9 cellular contexts compared by ENCODE assay signal in the genomic region with DNA sequence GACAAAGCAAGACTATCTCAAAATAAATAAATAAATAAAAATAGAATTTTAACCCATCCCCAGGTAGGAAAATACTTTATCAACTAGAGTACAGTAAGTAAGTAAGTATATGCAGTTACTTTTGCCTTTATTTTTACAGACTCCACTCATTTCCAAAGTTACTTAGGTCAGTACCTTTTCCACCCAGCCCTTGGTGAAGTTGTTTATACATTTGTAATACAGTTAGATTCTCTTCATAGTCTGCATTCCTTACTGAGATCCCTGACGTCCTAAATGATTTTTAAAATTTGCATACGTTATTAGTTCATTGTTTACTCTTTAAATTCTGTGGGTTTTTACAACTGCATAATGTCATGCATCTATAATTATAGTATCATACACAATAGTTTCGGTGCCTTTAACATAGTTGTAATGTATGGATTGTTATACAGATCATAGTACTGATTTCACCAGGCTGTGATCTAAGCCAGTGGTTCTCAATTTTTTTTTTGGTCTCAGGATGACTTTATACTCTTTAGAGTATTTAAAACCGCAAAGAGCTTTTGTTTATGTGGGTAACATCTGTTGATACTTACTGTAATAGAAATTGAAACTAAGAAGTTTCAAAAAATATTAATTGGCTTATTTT. TPM values are rescaled to one million over a fixed set of nuclear protein-coding genes. Genes with fewer than 3 reads are reported as not detected.
DNase-seq lines count a peak whose midpoint lies in the region; ATAC-seq and TF ChIP-seq lines count a peak whose summit lies in the region.
"Had no signal": no experiment of that assay in that cellular context is flagged by ENCODE, and none has a peak within 500 bp of the region (broad histone marks: within the 10 kb centered on the region; RNA-seq: fewer than 3 reads in every experiment).

No MANE protein-coding gene starts in this region.

- WGBS in heart right ventricle, 2 donors = 72 to 78% methylated on average over 4 of the region's 4 CpGs

- no peaks in the 10 kb centered on the region for H3K9me3 Mint-ChIP-seq in activated T-helper 17 cell treated with anti-CD3 and anti-CD28 coated beads, Interleukin-2, amount 50 U/mL, for 72 hours

- intact Hi-C loops in heart right ventricle (cut with DNase I) = no loop called here
- intact Hi-C loops in gastrocnemius medialis (cut with DNase I; ENCODE audit: low total_unique reads) = no loop called here

- H3K27me3 ChIP-seq in heart right ventricle (no peaks in the 10 kb centered on the region), gastrocnemius medialis (no peaks in the 10 kb centered on the region)

- peaks cover 33% of the 10 kb centered on the region for H3K36me3 Mint-ChIP-seq in activated T-helper 17 cell treated with anti-CD3 and anti-CD28 coated beads, Interleukin-2, amount 50 U/mL, for 72 hours (ENCODE audit: low read depth)

- no peak for TF ChIP-seq POLR2A in gastrocnemius medialis (IDR thresholded peaks at IDR 0.05)

- no peaks in the 10 kb centered on the region for H3K9me3 ChIP-seq in heart right ventricle
- H3K9me3 ChIP-seq in gastrocnemius medialis = no peaks in the 10 kb centered on the region

- H3K27me3 Mint-ChIP-seq in activated T-helper 17 cell treated with anti-CD3 and anti-CD28 coated beads, Interleukin-2, amount 50 U/mL, for 72 hours = no peaks in the 10 kb centered on the region

- in situ Hi-C loops in gastrocnemius medialis (cut with MboI; ENCODE audit: low sequenced_read_pairs in 4 of 4) = no loop called here

- H3K4me1 ChIP-seq in heart right ventricle (peaks cover 0 to 21% (median 0%) of the 10 kb centered on the region in 9 donors), gastrocnemius medialis (no peaks in the 10 kb centered on the region)

- H3K4me3 Mint-ChIP-seq in activated T-helper 17 cell treated with anti-CD3 and anti-CD28 coated beads, Interleukin-2, amount 50 U/mL, for 72 hours = peak overlapping the region; percentile 60

- H3K27ac ChIP-seq in heart right ventricle = peak overlapping the region in 1 of 10 donors; percentile 29
- H3K27ac ChIP-seq in gastrocnemius medialis = no peak overlapping the region

- H3K27ac Mint-ChIP-seq in activated T-helper 17 cell treated with anti-CD3 and anti-CD28 coated beads, Interleukin-2, amount 50 U/mL, for 72 hours = peak overlapping the region; percentile 85

- peaks cover 31% of the 10 kb centered on the region for H3K4me1 Mint-ChIP-seq in activated T-helper 17 cell treated with anti-CD3 and anti-CD28 coated beads, Interleukin-2, amount 50 U/mL, for 72 hours

- peak; percentile 80 for ATAC-seq in GM19023 (IDR thresholded peaks at IDR 0.05; ENCODE audit: unreplicated experiment)
- ATAC-seq in HG03045 (IDR thresholded peaks at IDR 0.05; ENCODE audit: unreplicated experiment) = peak; percentile 81
- ATAC-seq in activated T-helper 17 cell treated with anti-CD3 and anti-CD28 coated beads, Interleukin-2, amount 50 U/mL, for 72 hours (replicated peaks) = peak; percentile 95
- no peak for ATAC-seq in heart right ventricle
- no peak for ATAC-seq in gastrocnemius medialis

- H3K36me3 ChIP-seq in heart right ventricle = peaks cover 0 to 30% (median 0%) of the 10 kb centered on the region in 9 donors
- H3K36me3 ChIP-seq in gastrocnemius medialis = peaks cover 0 to 5% of the 10 kb centered on the region in 2 donors

- no peak for TF ChIP-seq CTCF in heart right ventricle (IDR thresholded peaks at IDR 0.05)
- TF ChIP-seq CTCF in gastrocnemius medialis (IDR thresholded peaks at IDR 0.05 in 4 of 5, conservative IDR thresholded peaks at IDR 0.05 in 1 of 5) = no peak

- DNase-seq in AG08395 (ENCODE audit: low spot score) (peak; percentile 19), heart right ventricle (no peak), superior temporal gyrus (ENCODE audit: extremely low spot score) (no peak), glomerular visceral epithelial cell (ENCODE audit: extremely low spot score) (no peak), gastrocnemius medialis (no peak)
- DNase-seq: Right ventricle myocardium superior had no signal

- H3K4me3 ChIP-seq in heart right ventricle (no peak overlapping the region), gastrocnemius medialis (no peak overlapping the region)

RNA-seq across cellular contexts. Expression of gene SETDB2, which starts 10.4 kb away (rescaled TPM):
- 10 to 100 TPM; 14.1 to 16.3 TPM for total RNA-seq in activated T-helper 17 cell treated with anti-CD3 and anti-CD28 coated beads, Interleukin-2, amount 50 U/mL, for 72 hours
- total RNA-seq in heart right ventricle = 10 to 100 TPM; 11.4 to 18.2 (median 13.8) TPM
- polyA plus RNA-seq in heart right ventricle = 1 to 10 TPM; 3.8 to 4.9 TPM
- 1 to 10 TPM; 1.7 to 6.2 (median 4.6) TPM for total RNA-seq in gastrocnemius medialis

RNA-seq across cellular contexts. Expression of gene CAB39L, which starts 10.6 kb away (rescaled TPM):
- 10 to 100 TPM in 1 of 2 donors, 1 to 10 TPM in 1; 5.1 to 13.8 TPM for total RNA-seq in activated T-helper 17 cell treated with anti-CD3 and anti-CD28 coated beads, Interleukin-2, amount 50 U/mL, for 72 hours
- total RNA-seq in heart right ventricle = 10 to 100 TPM; 13.8 to 33.2 (median 17.9) TPM
- polyA plus RNA-seq in heart right ventricle = 1 to 10 TPM; 7.1 to 9.7 TPM
- 10 to 100 TPM in 1 of 4 donors, 1 to 10 TPM in 3; 4.7 to 14.4 (median 8.7) TPM for total RNA-seq in gastrocnemius medialis

RNA-seq across cellular contexts. Expression of gene PHF11, which starts 41.3 kb away (rescaled TPM):
- 10 to 100 TPM; 64.5 to 94.8 TPM for total RNA-seq in activated T-helper 17 cell treated with anti-CD3 and anti-CD28 coated beads, Interleukin-2, amount 50 U/mL, for 72 hours
- total RNA-seq in heart right ventricle = 10 to 100 TPM; 16.6 to 43.4 (median 19.6) TPM
- 10 to 100 TPM; 22.4 to 61.2 TPM for polyA plus RNA-seq in heart right ventricle
- 10 to 100 TPM in 3 of 4 donors, 1 to 10 TPM in 1; 6.5 to 17.7 (median 13.8) TPM for total RNA-seq in gastrocnemius medialis

Comparison
In these comparisons a context has a peak if more than half of its experiments do, and no peak if none do; other contexts are left out.
1. ATAC-seq: peak in GM19023 (single experiment), HG03045 (single experiment) and activated T-helper 17 cell treated with anti-CD3 and anti-CD28 coated beads, Interleukin-2, amount 50 U/mL, for 72 hours (single experiment); none in heart right ventricle (0 of 8) and gastrocnemius medialis (0 of 2).